ENCODE assay signal across 18 cellular contexts in genomic region chr10:86263209-86263608, GRCh38.
DNase-seq lines count a peak whose midpoint lies in the region; ATAC-seq, FAIRE-seq and TF ChIP-seq lines count a peak whose summit lies in the region.
"Had no signal": no experiment of that assay in that cellular context is flagged by ENCODE, and none has a peak within 500 bp of the region (broad histone marks: within the 10 kb centered on the region; RNA-seq: fewer than 3 reads in every experiment).

No MANE protein-coding gene starts in this region.

- H2BK5ac ChIP-seq in trophoblast cell (ENCODE audit: low read depth, low read length, poor library complexity), result no peak overlapping the region

- H4K8ac ChIP-seq in trophoblast cell (ENCODE audit: low read depth, low read length), result no peak overlapping the region

- TF ChIP-seq POLR2A in sigmoid colon (IDR thresholded peaks at IDR 0.05) (no peak), vagina (IDR thresholded peaks at IDR 0.05) (no peak), HepG2 (IDR thresholded peaks at IDR 0.05; ENCODE audit: insufficient read depth in 1 of 2, low read depth in 2 of 2, low read length in 2 of 2) (no peak)

- H3K27ac ChIP-seq in sigmoid colon, result no peak overlapping the region
- H3K27ac ChIP-seq in vagina, result no peak overlapping the region
- no peak overlapping the region for H3K27ac ChIP-seq in HepG2 (ENCODE audit: extremely low read length, insufficient read depth, low read length)
- H3K27ac ChIP-seq in trophoblast cell (ENCODE audit: low read depth, low read length), result no peak overlapping the region
- H3K27ac ChIP-seq: body of pancreas, pancreas had no signal

- H2BK12ac ChIP-seq in trophoblast cell (ENCODE audit: low read length), result no peak overlapping the region

- H3K4me2 ChIP-seq in HepG2 (ENCODE audit: low read depth, low read length) (no peak overlapping the region), trophoblast cell (ENCODE audit: low read length) (no peak overlapping the region)

- H3K4me3 Mint-ChIP-seq in natural killer cell treated with Interleukin-12 subunit alpha and Interleukin-12 subunit beta and Interleukin-15 and Interleukin-18, amount 100 ng/mL, for 72 hours, result no peak overlapping the region
- H3K4me3 Mint-ChIP-seq in natural killer cell, result no peak overlapping the region
- H3K4me3 Mint-ChIP-seq: activated CD4-positive, alpha-beta T cell treated with anti-CD3 and anti-CD28 coated beads for 36 hours; CD4-positive, CD25-positive, alpha-beta regulatory T cell had no signal

- BruUV-seq in HepG2 (replicated peaks; lab: Mats Ljungman, UMichigan), result no TSS peak

- WGBS in sigmoid colon, 2 donors, result 36 to 44% methylated on average over 27 of the region's 27 CpGs
- 68% methylated on average over 16 of the region's 27 CpGs for WGBS in HepG2 (ENCODE audit: low lambda C conversion rate)
- WGBS in trophoblast cell (ENCODE audit: extremely low coverage, insufficient coverage, insufficient read length), result no CpG with 5 or more reads among the region's 27 CpGs

- no peak overlapping the region for H3K23ac ChIP-seq in trophoblast cell (ENCODE audit: low read length)

- TF ChIP-seq EP300 in sigmoid colon (IDR thresholded peaks at IDR 0.05) (no peak), HepG2 (IDR thresholded peaks at IDR 0.05; ENCODE audit: low read depth in 2 of 2, low read length in 2 of 2) (no peak), HepG2 (CRISPR knock-in tag; IDR thresholded peaks at IDR 0.05; ENCODE audit: borderline replicate concordance) (no peak)

- POLR2A ChIA-PET in HepG2 (lab: Yijun Ruan, JAX), result no interaction called here

- peak; percentile 15 for DNase-seq in natural killer cell treated with Interleukin-12 subunit alpha and Interleukin-12 subunit beta and Interleukin-15 and Interleukin-18, amount 100 ng/mL, for 72 hours (ENCODE audit: low spot score)
- no peak for DNase-seq in natural killer cell
- DNase-seq in islet precursor cell, result peak; percentile 47
- DNase-seq in sigmoid colon, result peak; percentile 59
- peak; percentile 58 to 77 for DNase-seq in vagina (ENCODE audit: extremely low spot score in 2 of 2)
- DNase-seq in HepG2 (ENCODE audit: low spot score), result no peak
- DNase-seq in trophoblast cell, result no peak
- DNase-seq: activated CD4-positive, alpha-beta T cell treated with anti-CD3 and anti-CD28 coated beads for 36 hours; CD4-positive, CD25-positive, alpha-beta regulatory T cell; NCI-H1436; NK-92 treated with Interleukin-12 subunit alpha and Interleukin-12 subunit beta, amount 100 ng/mL, for 24 hours had no signal

- no peaks in the 10 kb centered on the region for H3K36me3 Mint-ChIP-seq in natural killer cell treated with Interleukin-12 subunit alpha and Interleukin-12 subunit beta and Interleukin-15 and Interleukin-18, amount 100 ng/mL, for 72 hours
- no peaks in the 10 kb centered on the region for H3K36me3 Mint-ChIP-seq in natural killer cell
- H3K36me3 Mint-ChIP-seq: activated naive CD4-positive, alpha-beta T cell treated with anti-CD3 and anti-CD28 coated beads, Interleukin-2, amount 50 U/mL, for 72 hours; CD4-positive, CD25-positive, alpha-beta regulatory T cell had no signal

- no peak for TF ChIP-seq RAD21 in HepG2 (CRISPR knock-in tag; IDR thresholded peaks at IDR 0.05)

- intact Hi-C loops in natural killer cell (cut with micrococcal nuclease), result no loop called here
- intact Hi-C loops in sigmoid colon (cut with DNase I), result no loop called here
- intact Hi-C loops in vagina (cut with DNase I), result no loop called here
- intact Hi-C loops in HepG2 (cut with micrococcal nuclease; ENCODE audit: unreplicated experiment), result loop anchor here (5.0 kb wide), 1 partner anchor 114 kb away; no protein-coding TSS in a partner anchor

- no peaks in the 10 kb centered on the region for H3K79me1 ChIP-seq in trophoblast cell (ENCODE audit: low read length)

- no peak overlapping the region for H4K91ac ChIP-seq in trophoblast cell (ENCODE audit: low read depth, low read length)

- H3K9me3 Mint-ChIP-seq in natural killer cell treated with Interleukin-12 subunit alpha and Interleukin-12 subunit beta and Interleukin-15 and Interleukin-18, amount 100 ng/mL, for 72 hours, result no peaks in the 10 kb centered on the region
- H3K9me3 Mint-ChIP-seq in natural killer cell, result no peaks in the 10 kb centered on the region
- H3K9me3 Mint-ChIP-seq: activated naive CD4-positive, alpha-beta T cell treated with anti-CD3 and anti-CD28 coated beads, Interleukin-2, amount 50 U/mL, for 72 hours; CD4-positive, CD25-positive, alpha-beta regulatory T cell had no signal

- peak overlapping the region in 3 of 4 donors; percentile 11 to 34 (median 20) for H3K4me3 ChIP-seq in sigmoid colon
- H3K4me3 ChIP-seq in vagina, result peak overlapping the region; percentile 2 to 26
- no peak overlapping the region for H3K4me3 ChIP-seq in HepG2 (replicated peaks in 1 of 3; ENCODE audit: insufficient read depth in 1 of 3, low read depth in 2 of 3, low read length in 3 of 3)
- no peak overlapping the region for H3K4me3 ChIP-seq in trophoblast cell (ENCODE audit: low read depth, low read length)
- H3K4me3 ChIP-seq: body of pancreas, pancreas had no signal

- H3K18ac ChIP-seq in trophoblast cell (ENCODE audit: low read length), result no peak overlapping the region

- no peak overlapping the region for H3K4ac ChIP-seq in trophoblast cell (ENCODE audit: low read depth, low read length)

- no peak for TF ChIP-seq CTCF in natural killer cell (IDR thresholded peaks at IDR 0.05)
- TF ChIP-seq CTCF in sigmoid colon (IDR thresholded peaks at IDR 0.05), result no peak
- TF ChIP-seq CTCF in vagina (IDR thresholded peaks at IDR 0.05), result no peak
- no peak for TF ChIP-seq CTCF in HepG2 (CRISPR knock-in tag; IDR thresholded peaks at IDR 0.05)

- in situ Hi-C loops in HepG2 (cut with HindIII; ENCODE audit: extremely low pct_ligation_motif_present, low pct_unique_long_range_greater_than_20kb), result loop anchor here (10.0 kb wide), 1 partner anchor 112 kb away; no protein-coding TSS in a partner anchor

- H3K27ac Mint-ChIP-seq in natural killer cell treated with Interleukin-12 subunit alpha and Interleukin-12 subunit beta and Interleukin-15 and Interleukin-18, amount 100 ng/mL, for 72 hours, result no peak overlapping the region
- H3K27ac Mint-ChIP-seq in natural killer cell, result no peak overlapping the region
- H3K27ac Mint-ChIP-seq: activated CD4-positive, alpha-beta T cell treated with anti-CD3 and anti-CD28 coated beads for 36 hours; activated naive CD4-positive, alpha-beta T cell treated with anti-CD3 and anti-CD28 coated beads, Interleukin-2, amount 50 U/mL, for 72 hours; CD4-positive, CD25-positive, alpha-beta regulatory T cell had no signal

- H2AFZ ChIP-seq in HepG2 (ENCODE audit: low read length), result no peak overlapping the region
- no peak overlapping the region for H2AFZ ChIP-seq in trophoblast cell (ENCODE audit: insufficient read depth, low read length, poor library complexity)

- no peaks in the 10 kb centered on the region for H4K20me1 ChIP-seq in HepG2 (ENCODE audit: insufficient read depth, low read length)

- no peaks in the 10 kb centered on the region for H3K36me3 ChIP-seq in sigmoid colon
- H3K36me3 ChIP-seq in vagina, result no peaks in the 10 kb centered on the region
- no peaks in the 10 kb centered on the region for H3K36me3 ChIP-seq in HepG2 (replicated peaks in 1 of 2; ENCODE audit: control insufficient read depth in 1 of 2, insufficient read depth in 2 of 2, low read length in 2 of 2)
- no peaks in the 10 kb centered on the region for H3K36me3 ChIP-seq in trophoblast cell (ENCODE audit: control insufficient read depth in 1 of 2, insufficient read depth in 2 of 2, low read length in 2 of 2)
- H3K36me3 ChIP-seq: pancreas had no signal

- no peak for ATAC-seq in natural killer cell treated with Interleukin-12 subunit alpha and Interleukin-12 subunit beta and Interleukin-15 and Interleukin-18, amount 100 ng/mL, for 72 hours
- ATAC-seq in natural killer cell (no peak), HG02763 (IDR thresholded peaks at IDR 0.05; ENCODE audit: unreplicated experiment) (no peak), HepG2 (no peak)
- ATAC-seq: activated CD4-positive, alpha-beta T cell treated with anti-CD3 and anti-CD28 coated beads for 36 hours; activated naive CD4-positive, alpha-beta T cell treated with anti-CD3 and anti-CD28 coated beads, Interleukin-2, amount 50 U/mL, for 72 hours; body of pancreas; esophagus mucosa; left lobe of liver had no signal

- no peak overlapping the region for H2BK120ac ChIP-seq in trophoblast cell (ENCODE audit: insufficient read depth, low read length, poor library complexity)

- H4K12ac ChIP-seq in trophoblast cell (ENCODE audit: low read depth, low read length), result no peak overlapping the region

- H3K27me3 Mint-ChIP-seq in natural killer cell treated with Interleukin-12 subunit alpha and Interleukin-12 subunit beta and Interleukin-15 and Interleukin-18, amount 100 ng/mL, for 72 hours, result peaks cover 9 to 13% of the 10 kb centered on the region in 2 donors
- H3K27me3 Mint-ChIP-seq in natural killer cell (ENCODE audit: low read depth in 2 of 2), result peaks cover 5 to 8% of the 10 kb centered on the region in 2 donors

- H3K9ac ChIP-seq in HepG2 (ENCODE audit: insufficient read depth, low read depth, low read length) (no peak overlapping the region), trophoblast cell (ENCODE audit: low read length) (no peak overlapping the region)

- no peaks in the 10 kb centered on the region for H3K4me1 Mint-ChIP-seq in natural killer cell treated with Interleukin-12 subunit alpha and Interleukin-12 subunit beta and Interleukin-15 and Interleukin-18, amount 100 ng/mL, for 72 hours (ENCODE audit: low read depth in 2 of 2)
- H3K4me1 Mint-ChIP-seq in natural killer cell, result no peaks in the 10 kb centered on the region
- H3K4me1 Mint-ChIP-seq: activated CD4-positive, alpha-beta T cell treated with anti-CD3 and anti-CD28 coated beads for 36 hours had no signal

- H2AK5ac ChIP-seq in trophoblast cell (ENCODE audit: low read length), result no peak overlapping the region

- H3K9me3 ChIP-seq in sigmoid colon (no peaks in the 10 kb centered on the region), vagina (no peaks in the 10 kb centered on the region), HepG2 (ENCODE audit: low read length) (no peaks in the 10 kb centered on the region), trophoblast cell (ENCODE audit: insufficient read depth, low read depth, low read length) (peaks cover 2% of the 10 kb centered on the region)
- H3K9me3 ChIP-seq: body of pancreas, pancreas had no signal

- H3K4me1 ChIP-seq in sigmoid colon (peaks cover 0 to 17% (median 12%) of the 10 kb centered on the region in 4 donors), vagina (peaks cover 20% of the 10 kb centered on the region), HepG2 (ENCODE audit: insufficient read depth, low read length) (no peaks in the 10 kb centered on the region), trophoblast cell (ENCODE audit: control insufficient read depth in 1 of 2, insufficient read depth in 2 of 2, low read length in 2 of 2) (no peaks in the 10 kb centered on the region)
- H3K4me1 ChIP-seq: pancreas had no signal

- H3K27me3 ChIP-seq in sigmoid colon (peaks cover 0 to 24% (median 0%) of the 10 kb centered on the region in 3 donors), vagina (no peaks in the 10 kb centered on the region), HepG2 (ENCODE audit: control insufficient read depth in 1 of 2, insufficient read depth in 2 of 2, low read length in 2 of 2) (peaks cover 3 to 52% of the 10 kb centered on the region in 2 experiments; a peak in 4 of 5 replicates), trophoblast cell (ENCODE audit: insufficient read depth, low read length) (no peaks in the 10 kb centered on the region)
- H3K27me3 ChIP-seq: body of pancreas, pancreas had no signal

- no peak overlapping the region for H3K14ac ChIP-seq in trophoblast cell (ENCODE audit: low read length)

- no peaks in the 10 kb centered on the region for H3K79me2 ChIP-seq in HepG2 (ENCODE audit: insufficient read depth, low read length)
- H3K79me2 ChIP-seq in trophoblast cell (ENCODE audit: control insufficient read depth, insufficient read depth, low read length, poor library complexity), result no peaks in the 10 kb centered on the region

- CTCF ChIA-PET in HepG2 (lab: Yijun Ruan, JAX; ENCODE audit: low intra/inter-chr PET ratio, low total read pairs), result no interaction called here

- no peak for FAIRE-seq in HepG2 (lab: Jason Lieb, UNC)
- FAIRE-seq: pancreas, urothelium cell line had no signal

Comparison
In these comparisons a context has a peak if more than half of its experiments do, and no peak if none do; other contexts are left out.
1. DNase-seq: peak in natural killer cell treated with Interleukin-12 subunit alpha and Interleukin-12 subunit beta and Interleukin-15 and Interleukin-18, amount 100 ng/mL, for 72 hours (single experiment), islet precursor cell (single experiment), sigmoid colon (single experiment) and vagina (2 of 2); none in natural killer cell (single experiment), HepG2 (single experiment) and trophoblast cell (0 of 2).
2. H3K4me3 ChIP-seq: peak in sigmoid colon (3 of 4) and vagina (2 of 2); none in HepG2 (0 of 3) and trophoblast cell (single experiment).